Comparison of ENCODE assay signal across 17 cellular contexts in genomic region chr11:106875013-106875412, GRCh38.
"Had no signal": no experiment of that assay in that cellular context is flagged by ENCODE, and none has a peak within 500 bp of the region (broad histone marks: within the 10 kb centered on the region; RNA-seq: fewer than 3 reads in every experiment).

No MANE protein-coding gene starts in this region.

- H3K9me3 ChIP-seq: gastrocnemius medialis, psoas muscle had no signal

- FAIRE-seq: keratinocyte had no signal

- H3K4me1 ChIP-seq: gastrocnemius medialis, psoas muscle, upper lobe of left lung had no signal

- H3K27me3 ChIP-seq: dorsolateral prefrontal cortex, gastrocnemius medialis, upper lobe of left lung had no signal

- DNase-seq: activated CD4-positive, alpha-beta memory T cell treated with anti-CD3 and anti-CD28 coated beads, Interleukin-2, amount 10 ng/mL, durations not matched to agents 7 days and 5 days; activated gamma-delta T cell treated with Interleukin-2 at 50 U/mL for 16 hours; activated naive CD8-positive, alpha-beta T cell treated with anti-CD3 and anti-CD28 coated beads, Interleukin-2, amount 10 ng/mL, durations not matched to agents 7 days and 5 days; activated T-cell treated with anti-CD3 and anti-CD28 coated beads, Interleukin-2, amount 50 U/mL, for 72 hours; dorsolateral prefrontal cortex; gastrocnemius medialis; left ventricle myocardium superior; mesenchymal stem cell; occipital lobe; psoas muscle; stimulated activated CD4-positive, alpha-beta T cell treated with anti-CD3 and anti-CD28 coated beads, Interleukin-2, amount 100 ng/mL, for 48 hours; stimulated activated naive CD4-positive, alpha-beta T cell treated with Interleukin-2 at 50 U/mL for 16 hours; T1000; upper lobe of left lung had no signal

- ATAC-seq: activated T-cell treated with anti-CD3 and anti-CD28 coated beads, Interleukin-2, amount 50 U/mL, for 72 hours; esophagus mucosa; gastrocnemius medialis; left ventricle myocardium superior; natural killer cell treated with Interleukin-12 subunit alpha and Interleukin-12 subunit beta and Interleukin-15 and Interleukin-18, amount 100 ng/mL, for 72 hours; psoas muscle had no signal

- H3K36me3 ChIP-seq: gastrocnemius medialis, upper lobe of left lung had no signal

- H3K27ac ChIP-seq: dorsolateral prefrontal cortex, gastrocnemius medialis, psoas muscle, upper lobe of left lung had no signal

- H3K4me3 ChIP-seq: dorsolateral prefrontal cortex, gastrocnemius medialis, psoas muscle, upper lobe of left lung had no signal
